ENCODE assay signal across 16 cellular contexts in genomic region chr10:73448384-73448783, GRCh38. TPM values are rescaled to one million over a fixed set of nuclear protein-coding genes. Genes with fewer than 3 reads are reported as not detected.
DNase-seq lines count a peak whose midpoint lies in the region; ATAC-seq and TF ChIP-seq lines count a peak whose summit lies in the region.
"Had no signal": no experiment of that assay in that cellular context is flagged by ENCODE, and none has a peak within 500 bp of the region (broad histone marks: within the 10 kb centered on the region; RNA-seq: fewer than 3 reads in every experiment).

No MANE protein-coding gene starts in this region.

- POLR2A ChIA-PET in activated CD8-positive, alpha-beta T cell treated with anti-CD3 and anti-CD28 coated beads for 36 hours (lab: Charles Lee): no interaction called here
- POLR2A ChIA-PET in activated CD8-positive, alpha-beta T cell treated with anti-CD3 and anti-CD28 coated beads, Interleukin-2, amount 10 ng/mL, durations not matched to agents 7 days and 5 days (lab: Charles Lee): no interaction called here
- POLR2A ChIA-PET in naive thymus-derived CD8-positive, alpha-beta T cell (lab: Charles Lee): no interaction called here

- in situ Hi-C loops in mammary epithelial cell (cut with MboI; ENCODE audit: low sequenced_read_pairs in 2 of 2): no loop called here

- H3K27ac ChIP-seq in left ventricle myocardium inferior (replicated peaks) (peak overlapping the region; percentile 4), mammary epithelial cell (ENCODE audit: insufficient read depth, low read depth, low read length) (no peak overlapping the region)
- H3K27ac ChIP-seq: BLaER1 treated with 17β-estradiol and CSF1 and Interleukin-3, amounts not matched to agents 10 nM and 100 nM had no signal

- no peak overlapping the region for H3K4me2 ChIP-seq in mammary epithelial cell (ENCODE audit: insufficient read depth, low read depth, low read length)
- H3K4me2 ChIP-seq: BLaER1 treated with 17β-estradiol and CSF1 and Interleukin-3, amounts not matched to agents 10 nM and 100 nM had no signal

- peaks cover 37% of the 10 kb centered on the region for H3K4me1 ChIP-seq in left ventricle myocardium inferior
- H3K4me1 ChIP-seq in mammary epithelial cell (ENCODE audit: insufficient read depth, low read length): no peaks in the 10 kb centered on the region

- H2AFZ ChIP-seq in mammary epithelial cell (ENCODE audit: low read depth, low read length): no peak overlapping the region

- no peaks in the 10 kb centered on the region for H3K9me3 Mint-ChIP-seq in activated CD8-positive, alpha-beta T cell treated with anti-CD3 and anti-CD28 coated beads for 36 hours
- H3K9me3 Mint-ChIP-seq in activated CD8-positive, alpha-beta T cell treated with anti-CD3 and anti-CD28 coated beads, Interleukin-2, amount 10 ng/mL, durations not matched to agents 7 days and 5 days (ENCODE audit: insufficient read depth): no peaks in the 10 kb centered on the region
- H3K9me3 Mint-ChIP-seq in activated T-helper 17 cell treated with anti-CD3 and anti-CD28 coated beads, Interleukin-2, amount 50 U/mL, for 72 hours: no peaks in the 10 kb centered on the region
- H3K9me3 Mint-ChIP-seq in naive thymus-derived CD8-positive, alpha-beta T cell: no peaks in the 10 kb centered on the region
- H3K9me3 Mint-ChIP-seq: CD4-positive, CD25-positive, alpha-beta regulatory T cell had no signal

- H3K4me3 Mint-ChIP-seq in activated CD8-positive, alpha-beta T cell treated with anti-CD3 and anti-CD28 coated beads for 36 hours: no peak overlapping the region
- H3K4me3 Mint-ChIP-seq in activated CD8-positive, alpha-beta T cell treated with anti-CD3 and anti-CD28 coated beads, Interleukin-2, amount 10 ng/mL, durations not matched to agents 7 days and 5 days: no peak overlapping the region
- H3K4me3 Mint-ChIP-seq in activated T-helper 17 cell treated with anti-CD3 and anti-CD28 coated beads, Interleukin-2, amount 50 U/mL, for 72 hours: no peak overlapping the region
- H3K4me3 Mint-ChIP-seq in naive thymus-derived CD8-positive, alpha-beta T cell: no peak overlapping the region
- H3K4me3 Mint-ChIP-seq: CD4-positive, CD25-positive, alpha-beta regulatory T cell had no signal

- dilution Hi-C loops in mammary epithelial cell (cut with HindIII; ENCODE audit: low sequenced_read_pairs): no loop called here

- H4K20me1 ChIP-seq in mammary epithelial cell (ENCODE audit: insufficient read depth, low read length): no peaks in the 10 kb centered on the region

- H3K36me3 Mint-ChIP-seq in activated CD8-positive, alpha-beta T cell treated with anti-CD3 and anti-CD28 coated beads for 36 hours (ENCODE audit: low read depth): peaks cover 6% of the 10 kb centered on the region
- H3K36me3 Mint-ChIP-seq in activated CD8-positive, alpha-beta T cell treated with anti-CD3 and anti-CD28 coated beads, Interleukin-2, amount 10 ng/mL, durations not matched to agents 7 days and 5 days (ENCODE audit: low read depth): peaks cover 15% of the 10 kb centered on the region
- H3K36me3 Mint-ChIP-seq in activated T-helper 17 cell treated with anti-CD3 and anti-CD28 coated beads, Interleukin-2, amount 50 U/mL, for 72 hours (ENCODE audit: low read depth): peaks cover 66% of the 10 kb centered on the region
- peaks cover 0 to 69% (median 16%) of the 10 kb centered on the region in 3 donors for H3K36me3 Mint-ChIP-seq in naive thymus-derived CD8-positive, alpha-beta T cell

- H3K36me3 ChIP-seq in left ventricle myocardium inferior (peaks cover 47% of the 10 kb centered on the region), mammary epithelial cell (ENCODE audit: insufficient read depth, low read length) (peaks cover 3% of the 10 kb centered on the region)
- H3K36me3 ChIP-seq: HAP-1 had no signal

- H3K27me3 Mint-ChIP-seq in activated CD8-positive, alpha-beta T cell treated with anti-CD3 and anti-CD28 coated beads for 36 hours: no peaks in the 10 kb centered on the region
- H3K27me3 Mint-ChIP-seq in activated CD8-positive, alpha-beta T cell treated with anti-CD3 and anti-CD28 coated beads, Interleukin-2, amount 10 ng/mL, durations not matched to agents 7 days and 5 days (ENCODE audit: low read depth): no peaks in the 10 kb centered on the region
- no peaks in the 10 kb centered on the region for H3K27me3 Mint-ChIP-seq in activated T-helper 17 cell treated with anti-CD3 and anti-CD28 coated beads, Interleukin-2, amount 50 U/mL, for 72 hours
- no peaks in the 10 kb centered on the region for H3K27me3 Mint-ChIP-seq in naive thymus-derived CD8-positive, alpha-beta T cell
- H3K27me3 Mint-ChIP-seq: CD4-positive, CD25-positive, alpha-beta regulatory T cell had no signal

- no peak for TF ChIP-seq CTCF in activated CD8-positive, alpha-beta T cell treated with anti-CD3 and anti-CD28 coated beads for 36 hours (IDR thresholded peaks at IDR 0.05)
- TF ChIP-seq CTCF in left ventricle myocardium inferior (IDR thresholded peaks at IDR 0.05; ENCODE audit: borderline replicate concordance) (no peak), mammary epithelial cell (conservative IDR thresholded peaks at IDR 0.05 in 1 of 2, IDR thresholded peaks at IDR 0.05 in 1 of 2; ENCODE audit: extremely low read depth in 1 of 2, insufficient read depth in 1 of 2, low read depth in 1 of 2, low read length in 2 of 2) (no peak)

- H3K27ac Mint-ChIP-seq in activated CD8-positive, alpha-beta T cell treated with anti-CD3 and anti-CD28 coated beads for 36 hours: peak overlapping the region; percentile 29
- H3K27ac Mint-ChIP-seq in activated CD8-positive, alpha-beta T cell treated with anti-CD3 and anti-CD28 coated beads, Interleukin-2, amount 10 ng/mL, durations not matched to agents 7 days and 5 days: no peak overlapping the region
- H3K27ac Mint-ChIP-seq in activated T-helper 17 cell treated with anti-CD3 and anti-CD28 coated beads, Interleukin-2, amount 50 U/mL, for 72 hours: peak overlapping the region; percentile 54
- peak overlapping the region in 6 of 10 donors; percentile 22 to 67 (median 52) for H3K27ac Mint-ChIP-seq in naive thymus-derived CD8-positive, alpha-beta T cell

- intact Hi-C loops in activated CD8-positive, alpha-beta T cell treated with anti-CD3 and anti-CD28 coated beads for 36 hours (cut with micrococcal nuclease): no loop called here
- intact Hi-C loops in left ventricle myocardium inferior (cut with micrococcal nuclease): no loop called here
- intact Hi-C loops in left cardiac atrium (cut with DNase I): no loop called here
- intact Hi-C loops in mammary epithelial cell (cut with micrococcal nuclease): no loop called here

- BruUV-seq in mammary epithelial cell (replicated peaks; lab: Mats Ljungman, UMichigan): no TSS peak

- CTCF ChIA-PET in activated CD8-positive, alpha-beta T cell treated with anti-CD3 and anti-CD28 coated beads for 36 hours (lab: Charles Lee): no interaction called here
- CTCF ChIA-PET in activated CD8-positive, alpha-beta T cell treated with anti-CD3 and anti-CD28 coated beads, Interleukin-2, amount 10 ng/mL, durations not matched to agents 7 days and 5 days (lab: Charles Lee): no interaction called here
- CTCF ChIA-PET in mammary epithelial cell (lab: Charles Lee; ENCODE audit: low non-redundant PET): no interaction called here

- no peaks in the 10 kb centered on the region for H3K9me3 ChIP-seq in left ventricle myocardium inferior (replicated peaks)
- H3K9me3 ChIP-seq in mammary epithelial cell (replicated peaks; ENCODE audit: insufficient read depth, low read length): no peaks in the 10 kb centered on the region
- H3K9me3 ChIP-seq: BLaER1 treated with 17β-estradiol and CSF1 and Interleukin-3, amounts not matched to agents 10 nM and 100 nM; HAP-1 had no signal

- no peak for DNase-seq in activated CD8-positive, alpha-beta T cell treated with anti-CD3 and anti-CD28 coated beads for 36 hours
- DNase-seq in activated CD8-positive, alpha-beta T cell treated with anti-CD3 and anti-CD28 coated beads, Interleukin-2, amount 10 ng/mL, durations not matched to agents 7 days and 5 days: no peak
- DNase-seq in left ventricle myocardium inferior (no peak), left cardiac atrium (no peak), mammary epithelial cell (no peak)
- DNase-seq in naive thymus-derived CD8-positive, alpha-beta T cell: no peak
- DNase-seq: 8988T; CD4-positive, CD25-positive, alpha-beta regulatory T cell; DMS153; DMS79 treated with DMSO at 0.1 percent for 48 hours; EL; GOT3 had no signal

- H3K79me2 ChIP-seq in mammary epithelial cell (ENCODE audit: insufficient read depth, low read length): no peaks in the 10 kb centered on the region

- no peak for ATAC-seq in activated CD8-positive, alpha-beta T cell treated with anti-CD3 and anti-CD28 coated beads for 36 hours
- no peak for ATAC-seq in activated CD8-positive, alpha-beta T cell treated with anti-CD3 and anti-CD28 coated beads, Interleukin-2, amount 10 ng/mL, durations not matched to agents 7 days and 5 days
- no peak for ATAC-seq in left cardiac atrium
- ATAC-seq in activated T-helper 17 cell treated with anti-CD3 and anti-CD28 coated beads, Interleukin-2, amount 50 U/mL, for 72 hours (replicated peaks): no peak
- no peak for ATAC-seq in naive thymus-derived CD8-positive, alpha-beta T cell
- ATAC-seq in GM21515 (IDR thresholded peaks at IDR 0.05; ENCODE audit: unreplicated experiment): no peak

- H3K4me1 Mint-ChIP-seq in activated CD8-positive, alpha-beta T cell treated with anti-CD3 and anti-CD28 coated beads for 36 hours (ENCODE audit: low read depth): peaks cover 2% of the 10 kb centered on the region
- no peaks in the 10 kb centered on the region for H3K4me1 Mint-ChIP-seq in activated CD8-positive, alpha-beta T cell treated with anti-CD3 and anti-CD28 coated beads, Interleukin-2, amount 10 ng/mL, durations not matched to agents 7 days and 5 days (ENCODE audit: low read depth)
- no peaks in the 10 kb centered on the region for H3K4me1 Mint-ChIP-seq in activated T-helper 17 cell treated with anti-CD3 and anti-CD28 coated beads, Interleukin-2, amount 50 U/mL, for 72 hours
- peaks cover 0 to 2% (median 0%) of the 10 kb centered on the region in 4 donors for H3K4me1 Mint-ChIP-seq in naive thymus-derived CD8-positive, alpha-beta T cell

- no peak overlapping the region for H3K9ac ChIP-seq in mammary epithelial cell (ENCODE audit: insufficient read depth, low read length)
- H3K9ac ChIP-seq: BLaER1 treated with 17β-estradiol and CSF1 and Interleukin-3, amounts not matched to agents 10 nM and 100 nM had no signal

- H3K4me3 ChIP-seq in left ventricle myocardium inferior: no peak overlapping the region
- no peak overlapping the region for H3K4me3 ChIP-seq in mammary epithelial cell (replicated peaks in 1 of 3; ENCODE audit: insufficient read depth in 1 of 3, low read depth in 2 of 3, low read length in 3 of 3)
- H3K4me3 ChIP-seq: BLaER1 treated with 17β-estradiol and CSF1 and Interleukin-3, amounts not matched to agents 10 nM and 100 nM; HAP-1 had no signal

- no peaks in the 10 kb centered on the region for H3K27me3 ChIP-seq in left ventricle myocardium inferior (ENCODE audit: low read depth)
- H3K27me3 ChIP-seq in mammary epithelial cell (ENCODE audit: insufficient read depth, low read length): no peaks in the 10 kb centered on the region
- H3K27me3 ChIP-seq: BLaER1 treated with 17β-estradiol and CSF1 and Interleukin-3, amounts not matched to agents 10 nM and 100 nM had no signal

- WGBS in mammary epithelial cell (ENCODE audit: low coverage, missing lambda C conversion rate): 100% methylated on average over 1 of the region's 1 CpG

RNA-seq across cellular contexts. Expression of gene MSS51, which starts 15.0 kb away (rescaled TPM):
- total RNA-seq in activated CD8-positive, alpha-beta T cell treated with anti-CD3 and anti-CD28 coated beads for 36 hours: 1 to 10 TPM; 2.0 to 2.3 TPM
- total RNA-seq in activated CD8-positive, alpha-beta T cell treated with anti-CD3 and anti-CD28 coated beads, Interleukin-2, amount 10 ng/mL, durations not matched to agents 7 days and 5 days: 1 to 10 TPM; 2.9 TPM
- total RNA-seq in left ventricle myocardium inferior (5.9 TPM), left cardiac atrium (1 to 10 TPM; 1.2 to 2.3 TPM), mammary epithelial cell (1 to 10 TPM; 1.5 to 1.8 TPM)
- 1 to 10 TPM; 4.9 to 7.3 TPM for total RNA-seq in activated T-helper 17 cell treated with anti-CD3 and anti-CD28 coated beads, Interleukin-2, amount 50 U/mL, for 72 hours
- total RNA-seq in naive thymus-derived CD8-positive, alpha-beta T cell: 1 to 10 TPM; 5.9 to 6.2 TPM
- under 1 TPM in 2 of 3 donors, not detected in 1; 0.07 TPM for polyA plus RNA-seq in naive thymus-derived CD8-positive, alpha-beta T cell
- 0.36 TPM for polyA plus RNA-seq in mammary epithelial cell
- polyA minus RNA-seq in mammary epithelial cell: not detected

RNA-seq across cellular contexts. Expression of gene ANXA7, which starts 34.5 kb away (rescaled TPM):
- total RNA-seq in activated CD8-positive, alpha-beta T cell treated with anti-CD3 and anti-CD28 coated beads for 36 hours: 100 to 1,000 TPM; 101 to 103 TPM
- 10 to 100 TPM; 85.0 to 87.1 TPM for total RNA-seq in activated CD8-positive, alpha-beta T cell treated with anti-CD3 and anti-CD28 coated beads, Interleukin-2, amount 10 ng/mL, durations not matched to agents 7 days and 5 days
- total RNA-seq in left ventricle myocardium inferior (115 TPM), left cardiac atrium (100 to 1,000 TPM in 1 of 2 donors, 10 to 100 TPM in 1; 97.0 to 116 TPM), mammary epithelial cell (100 to 1,000 TPM; 107 to 134 TPM)
- total RNA-seq in activated T-helper 17 cell treated with anti-CD3 and anti-CD28 coated beads, Interleukin-2, amount 50 U/mL, for 72 hours: 100 to 1,000 TPM in 1 of 2 donors, 10 to 100 TPM in 1; 90.1 to 133 TPM
- total RNA-seq in naive thymus-derived CD8-positive, alpha-beta T cell: 100 to 1,000 TPM; 105 to 112 TPM
- polyA plus RNA-seq in naive thymus-derived CD8-positive, alpha-beta T cell: 100 to 1,000 TPM; 168 to 193 (median 179) TPM
- 105 TPM for polyA plus RNA-seq in mammary epithelial cell
- polyA minus RNA-seq in mammary epithelial cell: 66.5 TPM

RNA-seq across cellular contexts. Expression of gene PPP3CB, which starts 47.4 kb away (rescaled TPM):
- total RNA-seq in activated CD8-positive, alpha-beta T cell treated with anti-CD3 and anti-CD28 coated beads for 36 hours: 10 to 100 TPM; 35.8 to 36.5 TPM
- total RNA-seq in activated CD8-positive, alpha-beta T cell treated with anti-CD3 and anti-CD28 coated beads, Interleukin-2, amount 10 ng/mL, durations not matched to agents 7 days and 5 days: 10 to 100 TPM; 38.9 to 41.3 TPM
- total RNA-seq in left ventricle myocardium inferior: 64.5 TPM
- 10 to 100 TPM; 44.0 to 45.7 TPM for total RNA-seq in left cardiac atrium
- 10 to 100 TPM; 43.9 to 50.1 TPM for total RNA-seq in activated T-helper 17 cell treated with anti-CD3 and anti-CD28 coated beads, Interleukin-2, amount 50 U/mL, for 72 hours
- 10 to 100 TPM; 33.9 to 35.0 TPM for total RNA-seq in naive thymus-derived CD8-positive, alpha-beta T cell
- polyA plus RNA-seq in naive thymus-derived CD8-positive, alpha-beta T cell: 1 to 10 TPM; 5.0 to 5.8 (median 5.8) TPM
- total RNA-seq in mammary epithelial cell: 10 to 100 TPM; 21.2 to 30.9 TPM
- polyA plus RNA-seq in mammary epithelial cell: 11.2 TPM
- 16.0 TPM for polyA minus RNA-seq in mammary epithelial cell
